ENCODE assay signal across 26 cellular contexts in genomic region chr9:2050236-2050635, GRCh38. TPM values are rescaled to one million over a fixed set of nuclear protein-coding genes. Genes with fewer than 3 reads are reported as not detected.
DNase-seq lines count a peak whose midpoint lies in the region; ATAC-seq and TF ChIP-seq lines count a peak whose summit lies in the region.
"Had no signal": no experiment of that assay in that cellular context is flagged by ENCODE, and none has a peak within 500 bp of the region (broad histone marks: within the 10 kb centered on the region; RNA-seq: fewer than 3 reads in every experiment).

No MANE protein-coding gene starts in this region.

- no peaks in the 10 kb centered on the region for H3K9me3 ChIP-seq in CD4-positive, alpha-beta T cell (ENCODE audit: control insufficient read depth, low read length)
- H3K9me3 ChIP-seq in T-helper 17 cell (ENCODE audit: control insufficient read depth, low read length, poor library complexity, severe bottlenecking) = no peaks in the 10 kb centered on the region
- H3K9me3 ChIP-seq: body of pancreas, heart left ventricle, ovary, Peyer's patch, tibial artery had no signal

- H3K27ac Mint-ChIP-seq in CD4-positive, alpha-beta T cell = peak overlapping the region; percentile 97
- peak overlapping the region; percentile 86 for H3K27ac Mint-ChIP-seq in T-helper 17 cell
- peak overlapping the region in 4 of 6 donors; percentile 4 to 89 (median 48) for H3K27ac Mint-ChIP-seq in naive B cell
- H3K27ac Mint-ChIP-seq in activated CD4-positive, alpha-beta memory T cell treated with anti-CD3 and anti-CD28 coated beads for 36 hours = no peak overlapping the region
- H3K27ac Mint-ChIP-seq: activated naive CD8-positive, alpha-beta T cell treated with anti-CD3 and anti-CD28 coated beads, Interleukin-2, amount 10 ng/mL, durations not matched to agents 7 days and 5 days had no signal

- no peaks in the 10 kb centered on the region for H3K27me3 ChIP-seq in CD4-positive, alpha-beta T cell (ENCODE audit: control insufficient read depth, insufficient read depth, low read length)
- H3K27me3 ChIP-seq: body of pancreas, heart left ventricle, ovary, Peyer's patch, tibial artery had no signal

- CTCF ChIA-PET in CD4-positive, alpha-beta T cell (lab: Charles Lee) = no interaction called here
- CTCF ChIA-PET in activated CD4-positive, alpha-beta memory T cell treated with anti-CD3 and anti-CD28 coated beads for 36 hours (lab: Charles Lee) = no interaction called here

- no peak for TF ChIP-seq CTCF in CD4-positive, alpha-beta T cell (IDR thresholded peaks at IDR 0.05)

- ATAC-seq in CD4-positive, alpha-beta T cell (ENCODE audit: poor library complexity) = no peak
- ATAC-seq in T-helper 17 cell = no peak
- ATAC-seq in naive B cell (ENCODE audit: low read depth in 2 of 2) = no peak
- no peak for ATAC-seq in HG03457 (IDR thresholded peaks at IDR 0.05; ENCODE audit: unreplicated experiment)
- ATAC-seq: activated CD4-positive, CD25-positive, alpha-beta regulatory T cell treated with anti-CD3 and anti-CD28 coated beads, Interleukin-2, amount 50 U/mL, for 24 hours; activated T-cell treated with anti-CD3 and anti-CD28 coated beads, Interleukin-2, amount 50 U/mL, for 4 hours; body of pancreas; heart left ventricle; left cardiac atrium; stimulated activated naive CD8-positive, alpha-beta T cell treated with anti-CD3 and anti-CD28 coated beads, Interleukin-15, amount 100 ng/mL, for 72 hours had no signal

- H3K27ac ChIP-seq in CD4-positive, alpha-beta T cell (ENCODE audit: low read depth, low read length) = peak overlapping the region; percentile 1
- H3K27ac ChIP-seq: body of pancreas, epithelial cell of prostate, heart left ventricle, KMS-11, ovary, Peyer's patch, tibial artery had no signal

- peaks cover 74% of the 10 kb centered on the region for H3K36me3 Mint-ChIP-seq in CD4-positive, alpha-beta T cell (ENCODE audit: low read depth)
- H3K36me3 Mint-ChIP-seq in T-helper 17 cell (ENCODE audit: low read depth) = peaks cover 4% of the 10 kb centered on the region
- H3K36me3 Mint-ChIP-seq in naive B cell = peaks cover 10 to 12% of the 10 kb centered on the region in 2 donors
- peaks cover 21% of the 10 kb centered on the region for H3K36me3 Mint-ChIP-seq in activated CD4-positive, alpha-beta memory T cell treated with anti-CD3 and anti-CD28 coated beads for 36 hours

- H3K4me3 Mint-ChIP-seq in CD4-positive, alpha-beta T cell = no peak overlapping the region
- H3K4me3 Mint-ChIP-seq in T-helper 17 cell (peak overlapping the region; percentile 28), naive B cell (no peak overlapping the region)
- H3K4me3 Mint-ChIP-seq in activated CD4-positive, alpha-beta memory T cell treated with anti-CD3 and anti-CD28 coated beads for 36 hours = no peak overlapping the region
- H3K4me3 Mint-ChIP-seq: activated naive CD8-positive, alpha-beta T cell treated with anti-CD3 and anti-CD28 coated beads, Interleukin-2, amount 10 ng/mL, durations not matched to agents 7 days and 5 days; activated T-cell treated with anti-CD3 and anti-CD28 coated beads, Interleukin-2, amount 50 U/mL, for 4 hours; stimulated activated naive CD8-positive, alpha-beta T cell treated with anti-CD3 and anti-CD28 coated beads, Interleukin-15, amount 100 ng/mL, for 72 hours had no signal

- H3K27me3 Mint-ChIP-seq in CD4-positive, alpha-beta T cell = no peaks in the 10 kb centered on the region
- H3K27me3 Mint-ChIP-seq in T-helper 17 cell (no peaks in the 10 kb centered on the region), naive B cell (no peaks in the 10 kb centered on the region)
- H3K27me3 Mint-ChIP-seq in activated CD4-positive, alpha-beta memory T cell treated with anti-CD3 and anti-CD28 coated beads for 36 hours = no peaks in the 10 kb centered on the region
- H3K27me3 Mint-ChIP-seq: activated naive CD8-positive, alpha-beta T cell treated with anti-CD3 and anti-CD28 coated beads, Interleukin-2, amount 10 ng/mL, durations not matched to agents 7 days and 5 days; stimulated activated naive CD8-positive, alpha-beta T cell treated with anti-CD3 and anti-CD28 coated beads, Interleukin-15, amount 100 ng/mL, for 72 hours had no signal

- DNase-seq in AG08396 (ENCODE audit: low spot score) (peak; percentile 17), T-helper 17 cell (no peak), naive B cell (no peak)
- no peak for DNase-seq in CD4-positive, alpha-beta T cell
- no peak for DNase-seq in stimulated activated CD4-positive, alpha-beta T cell treated with anti-CD3 and anti-CD28 coated beads, Interleukin-4, amount 100 ng/mL, for 4 hours
- DNase-seq in activated CD4-positive, alpha-beta memory T cell treated with anti-CD3 and anti-CD28 coated beads for 36 hours = no peak
- DNase-seq: activated naive CD8-positive, alpha-beta T cell treated with anti-CD3 and anti-CD28 coated beads, Interleukin-2, amount 10 ng/mL, durations not matched to agents 7 days and 5 days; activated T-cell treated with anti-CD3 and anti-CD28 coated beads, Interleukin-2, amount 50 U/mL, for 4 hours; body of pancreas; heart left ventricle; left cardiac atrium; MV-4-11; NCI-H146; NCI-H2171 treated with DMSO at 0.1 percent for 48 hours; NCI-H524; ovary; Peyer's patch; SIG-M5; stimulated activated CD4-positive, alpha-beta T cell treated with anti-CD3 and anti-CD28 coated beads, Interleukin-4, amount 100 ng/mL, for 24 hours; stimulated activated naive CD8-positive, alpha-beta T cell treated with anti-CD3 and anti-CD28 coated beads, Interleukin-15, amount 100 ng/mL, for 72 hours; SW 1271; tibial artery had no signal

- no peaks in the 10 kb centered on the region for H3K9me3 Mint-ChIP-seq in CD4-positive, alpha-beta T cell
- H3K9me3 Mint-ChIP-seq in naive B cell = peaks cover 0 to 2% (median 0%) of the 10 kb centered on the region in 7 donors
- no peaks in the 10 kb centered on the region for H3K9me3 Mint-ChIP-seq in activated CD4-positive, alpha-beta memory T cell treated with anti-CD3 and anti-CD28 coated beads for 36 hours
- H3K9me3 Mint-ChIP-seq: activated naive CD8-positive, alpha-beta T cell treated with anti-CD3 and anti-CD28 coated beads, Interleukin-2, amount 10 ng/mL, durations not matched to agents 7 days and 5 days; activated T-cell treated with anti-CD3 and anti-CD28 coated beads, Interleukin-2, amount 50 U/mL, for 4 hours; stimulated activated naive CD8-positive, alpha-beta T cell treated with anti-CD3 and anti-CD28 coated beads, Interleukin-15, amount 100 ng/mL, for 72 hours had no signal

- intact Hi-C loops in CD4-positive, alpha-beta T cell (cut with DNase I, micrococcal nuclease) = no loop called here
- intact Hi-C loops in activated CD4-positive, alpha-beta memory T cell treated with anti-CD3 and anti-CD28 coated beads for 36 hours (cut with micrococcal nuclease) = no loop called here

- POLR2A ChIA-PET in CD4-positive, alpha-beta T cell (lab: Charles Lee) = no interaction called here
- POLR2A ChIA-PET in activated CD4-positive, alpha-beta memory T cell treated with anti-CD3 and anti-CD28 coated beads for 36 hours (lab: Charles Lee) = interaction anchor here (0.6 kb wide), 1 partner anchor 11 kb away, joined by 3 read pairs; no protein-coding TSS in a partner anchor

- peaks cover 84% of the 10 kb centered on the region for H3K4me1 Mint-ChIP-seq in CD4-positive, alpha-beta T cell (ENCODE audit: low read depth)
- H3K4me1 Mint-ChIP-seq in T-helper 17 cell (peaks cover 43% of the 10 kb centered on the region), naive B cell (peaks cover 25 to 40% (median 27%) of the 10 kb centered on the region in 3 donors)
- H3K4me1 Mint-ChIP-seq in activated CD4-positive, alpha-beta memory T cell treated with anti-CD3 and anti-CD28 coated beads for 36 hours (ENCODE audit: low read depth) = peaks cover 51% of the 10 kb centered on the region

RNA-seq across cellular contexts. Expression of gene SMARCA2, which starts 35.1 kb away (rescaled TPM):
- total RNA-seq in CD4-positive, alpha-beta T cell = 100 to 1,000 TPM; 268 to 272 TPM
- 100 to 1,000 TPM; 244 to 296 TPM for total RNA-seq in T-helper 17 cell
- 10 to 100 TPM; 22.4 to 58.5 (median 39.8) TPM for polyA plus RNA-seq in naive B cell (ENCODE audit: low read depth in 6 of 6)
- 100 to 1,000 TPM in 1 of 2 experiments, 10 to 100 TPM in 1; 95.1 to 100 TPM for total RNA-seq in activated CD4-positive, alpha-beta memory T cell treated with anti-CD3 and anti-CD28 coated beads for 36 hours
